ENCODE assay signal across 1 cellular context in the genomic region with DNA sequence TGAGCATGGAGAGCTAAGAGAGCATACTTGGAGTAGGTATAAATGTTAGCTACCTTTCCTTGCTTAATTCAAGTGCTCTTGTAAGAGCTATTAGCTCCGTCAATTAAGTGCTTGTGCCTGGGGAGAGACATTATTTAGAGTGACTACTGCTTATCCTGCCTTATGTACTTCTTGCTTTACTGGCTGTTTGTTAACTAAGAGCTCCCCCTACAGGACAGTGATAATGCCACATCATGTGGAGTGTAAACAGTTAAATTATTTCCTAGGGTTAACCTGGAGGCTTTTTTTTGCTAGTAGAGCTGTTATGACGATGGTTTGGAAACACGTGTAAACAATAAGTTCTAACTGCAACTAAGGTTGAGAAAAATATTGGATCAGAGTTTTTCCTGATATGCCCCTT.
A peak's percentile ranks its signal among the peaks of the same experiment; 100 is the strongest.
TF ChIP-seq lines count a peak whose summit lies in the region.

No MANE protein-coding gene starts in this region.

TF ChIP-seq in HCT116, 20 proteins besides CTCF, POLR2A, EP300 and RAD21:
- 0 out of 2 replicates have a peak, but pooled peaks have one; percentile 41 for TF ChIP-seq CBX3 (IDR thresholded peaks at IDR 0.05; ENCODE audit: low read depth)
